ENCODE assay signal across 8 cellular contexts in the genomic region with DNA sequence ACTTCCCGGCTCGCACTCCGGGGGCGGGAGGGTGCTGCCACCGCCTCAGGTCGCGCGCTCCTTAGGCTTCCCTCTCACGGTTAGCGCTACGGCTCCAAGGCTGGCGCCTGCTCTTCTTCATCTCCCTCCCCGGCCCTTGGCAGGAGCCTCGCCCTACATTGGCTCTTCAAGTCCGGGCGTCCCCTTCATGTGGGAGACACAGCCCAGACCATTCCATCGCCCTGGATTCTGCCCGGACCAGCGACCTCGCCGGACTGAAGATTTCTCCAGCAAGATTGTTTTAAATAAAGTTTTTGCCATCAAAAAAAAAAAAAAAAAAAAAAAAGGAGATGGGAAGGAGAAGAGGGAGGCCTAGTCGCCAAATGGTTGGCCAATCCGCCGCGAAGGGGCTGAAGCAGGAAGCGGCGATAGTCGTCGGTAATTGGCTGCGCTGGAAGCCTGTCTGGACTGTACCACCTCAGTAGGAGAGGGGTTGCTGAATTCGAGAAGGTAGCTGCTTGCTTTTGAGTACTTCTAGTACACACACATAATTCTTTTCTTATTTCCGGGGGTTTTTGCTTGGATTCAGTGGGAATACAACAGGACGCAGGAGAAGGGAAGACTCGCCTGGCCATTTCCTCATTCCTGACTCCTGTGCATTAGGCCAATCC. TPM values are rescaled to one million over a fixed set of nuclear protein-coding genes. Genes with fewer than 3 reads are reported as not detected.
DNase-seq lines count a peak whose midpoint lies in the region; ATAC-seq, FAIRE-seq and TF ChIP-seq lines count a peak whose summit lies in the region.

No MANE protein-coding gene starts in this region.

- TF ChIP-seq CTCF in CD14-positive monocyte (IDR thresholded peaks at IDR 0.05) (no peak), HepG2 (CRISPR knock-in tag; IDR thresholded peaks at IDR 0.05) (no peak)

- CTCF ChIA-PET in HepG2 (lab: Yijun Ruan, JAX; ENCODE audit: low intra/inter-chr PET ratio, low total read pairs), result no interaction called here

- intact Hi-C loops in CD14-positive monocyte (cut with micrococcal nuclease) (loop anchor here (1.0 to 10.0 kb wide), 6 partner anchors 10 to 908 kb away; a partner anchor contains a TSS), HepG2 (cut with micrococcal nuclease; ENCODE audit: unreplicated experiment) (loop anchor here (1.0 to 10.0 kb wide), 3 partner anchors 45 to 225 kb away; a partner anchor contains a TSS)

- TF ChIP-seq RAD21 in HepG2 (CRISPR knock-in tag; IDR thresholded peaks at IDR 0.05), result peak; percentile 31

- in situ Hi-C loops in HepG2 (cut with HindIII; ENCODE audit: extremely low pct_ligation_motif_present, low pct_unique_long_range_greater_than_20kb), result loop anchor here (25.0 kb wide), 2 partner anchors 620 to 845 kb away; a partner anchor contains a TSS

- peak; percentile 76 for ATAC-seq in GM19395 (IDR thresholded peaks at IDR 0.05; ENCODE audit: unreplicated experiment)
- peak; percentile 39 for ATAC-seq in HG03558 (IDR thresholded peaks at IDR 0.05; ENCODE audit: extremely low read depth, unreplicated experiment)
- peak; percentile 77 for ATAC-seq in HepG2

- peak overlapping the region; percentile 70 to 88 (median 81) for H3K4me3 ChIP-seq in HepG2 (replicated peaks in 1 of 3; ENCODE audit: insufficient read depth in 1 of 3, low read depth in 2 of 3, low read length in 3 of 3)

- peak overlapping the region; percentile 98 for H3K27ac ChIP-seq in HepG2 (ENCODE audit: extremely low read length, insufficient read depth, low read length)

- TF ChIP-seq EP300 in HepG2 (IDR thresholded peaks at IDR 0.05; ENCODE audit: low read depth in 2 of 2, low read length in 2 of 2), result peak in 1 of 2 experiments; percentile 15; a peak in 1 of 4 replicates
- TF ChIP-seq EP300 in HepG2 (CRISPR knock-in tag; IDR thresholded peaks at IDR 0.05; ENCODE audit: borderline replicate concordance), result no peak

- peak in 1 of 2 experiments; percentile 55; a peak in 2 of 4 replicates for TF ChIP-seq POLR2A in HepG2 (IDR thresholded peaks at IDR 0.05; ENCODE audit: insufficient read depth in 1 of 2, low read depth in 2 of 2, low read length in 2 of 2)

- peaks cover 38% of the 10 kb centered on the region for H3K79me2 ChIP-seq in HepG2 (ENCODE audit: insufficient read depth, low read length)

- FAIRE-seq in HepG2 (lab: Jason Lieb, UNC), result peak; percentile 81

- H2AFZ ChIP-seq in HepG2 (ENCODE audit: low read length), result peak overlapping the region; percentile 99

- H4K20me1 ChIP-seq in HepG2 (ENCODE audit: insufficient read depth, low read length), result no peaks in the 10 kb centered on the region

- TSS peak; percentile 90 for BruUV-seq in HepG2 (replicated peaks; lab: Mats Ljungman, UMichigan)

- H3K27me3 ChIP-seq in HepG2 (ENCODE audit: control insufficient read depth in 1 of 2, insufficient read depth in 2 of 2, low read length in 2 of 2), result no peaks in the 10 kb centered on the region; a peak in 1 of 5 replicates

- peak; percentile 97 for DNase-seq in CD14-positive monocyte (ENCODE audit: low spot score)
- DNase-seq in NCI-H748 (lab: John Stamatoyannopoulos, UW; ENCODE audit: unreplicated experiment), result peak; percentile 98
- DNase-seq in activated CD4-positive, alpha-beta T cell treated with anti-CD3 and anti-CD28 coated beads, Interleukin-2, amount 50 U/mL, for 4 hours, result peak; percentile 87 to 92
- DNase-seq in dermis blood vessel endothelial cell, result peak; percentile 99
- peak; percentile 96 for DNase-seq in HepG2 (ENCODE audit: low spot score)
- peak; percentile 80 to 81 for DNase-seq in stimulated activated CD4-positive, alpha-beta T cell treated with anti-CD3 and anti-CD28 coated beads, Interleukin-2, amount 100 ng/mL, for 48 hours

- peak overlapping the region; percentile 98 for H3K9ac ChIP-seq in HepG2 (ENCODE audit: insufficient read depth, low read depth, low read length)

- POLR2A ChIA-PET in HepG2 (lab: Yijun Ruan, JAX), result interaction anchor here (0.7 to 1.8 kb wide), 5 partner anchors 10 to 329 kb away, joined by 3 to 7 read pairs (median 4); a partner anchor contains a TSS

- H3K9me3 ChIP-seq in HepG2 (ENCODE audit: low read length), result no peaks in the 10 kb centered on the region

- 2% methylated on average over 30 of the region's 34 CpGs for WGBS in HepG2 (ENCODE audit: low lambda C conversion rate)

- H3K9me3 Mint-ChIP-seq in CD14-positive monocyte, result peaks cover 0 to 2% (median 0%) of the 10 kb centered on the region in 7 donors

- H3K36me3 Mint-ChIP-seq in CD14-positive monocyte, result peaks cover 16 to 18% of the 10 kb centered on the region in 2 donors

- H3K27me3 Mint-ChIP-seq in CD14-positive monocyte (ENCODE audit: low read depth in 3 of 3), result no peaks in the 10 kb centered on the region

- peaks cover 35% of the 10 kb centered on the region for H3K4me1 ChIP-seq in HepG2 (ENCODE audit: insufficient read depth, low read length)

- peak overlapping the region; percentile 90 for H3K4me2 ChIP-seq in HepG2 (ENCODE audit: low read depth, low read length)

- H3K36me3 ChIP-seq in HepG2 (replicated peaks in 1 of 2; ENCODE audit: control insufficient read depth in 1 of 2, insufficient read depth in 2 of 2, low read length in 2 of 2), result peaks cover 3 to 8% of the 10 kb centered on the region in 2 experiments; a peak in 4 of 5 replicates

- peak overlapping the region; percentile 96 to 97 for H3K4me3 Mint-ChIP-seq in CD14-positive monocyte

- H3K4me1 Mint-ChIP-seq in CD14-positive monocyte, result peaks cover 28% of the 10 kb centered on the region

- peak overlapping the region; percentile 99 to 100 (median 100) for H3K27ac Mint-ChIP-seq in CD14-positive monocyte

RNA-seq across cellular contexts. Expression of a gene that starts 0.7 kb away (rescaled TPM):
- polyA plus RNA-seq in CD14-positive monocyte (10 to 100 TPM; 28.6 to 31.8 TPM), HepG2 (2011; rRNA removed) (34.0 and 42.4 TPM in 2 replicates)
- total RNA-seq in dermis blood vessel endothelial cell (34.0 and 55.9 TPM in 2 replicates), HepG2 (2016; rRNA removed; fragmentation: Illumina TruSeq; extraction: Trizol) (20.3 and 26.6 TPM in 2 replicates)
- 6.3 and 6.7 TPM in 2 replicates for total RNA-seq in HepG2 (2016; cell fraction: cytosol; rRNA removed; fragmentation: Illumina TruSeq; extraction: Trizol; ENCODE audit: low read depth)
- total RNA-seq in HepG2 (2016; cell fraction: insoluble cytoplasmic fraction; rRNA removed; fragmentation: Illumina TruSeq; extraction: Trizol), result 18.8 and 25.9 TPM in 2 replicates
- 19.1 and 20.9 TPM in 2 replicates for total RNA-seq in HepG2 (2016; cell fraction: membrane; rRNA removed; fragmentation: Illumina TruSeq; extraction: Trizol)
- total RNA-seq in HepG2 (2016; cell fraction: nucleus; rRNA removed; fragmentation: Illumina TruSeq; extraction: Trizol), result 28.7 and 30.0 TPM in 2 replicates
- polyA plus RNA-seq in HepG2 (2011; cell fraction: cytosol; rRNA removed), result 27.4 and 33.9 TPM in 2 replicates
- polyA plus RNA-seq in HepG2 (2011; cell fraction: nucleus; rRNA removed), result 28.1 and 30.8 TPM in 2 replicates
- polyA plus RNA-seq in HepG2 (2012), result 20.6 and 23.1 TPM in 2 replicates
- 3.1 and 3.8 TPM in 2 replicates for polyA plus RNA-seq in HepG2 (2016; cell fraction: cytosol; fragmentation: Illumina TruSeq; extraction: Trizol; ENCODE audit: low read depth)
- 19.0 and 21.5 TPM in 2 replicates for polyA plus RNA-seq in HepG2 (2016; cell fraction: insoluble cytoplasmic fraction; fragmentation: Illumina TruSeq; extraction: Trizol; ENCODE audit: low read depth)
- polyA plus RNA-seq in HepG2 (2016; cell fraction: membrane; fragmentation: Illumina TruSeq; extraction: Trizol; ENCODE audit: low read depth), result 11.4 and 13.6 TPM in 2 replicates
- 39.9 and 44.1 TPM in 2 replicates for polyA plus RNA-seq in HepG2 (2016; cell fraction: nucleus; fragmentation: Illumina TruSeq; extraction: Trizol; ENCODE audit: insufficient read depth, low read depth)
- polyA minus RNA-seq in HepG2 (2011; rRNA and poly(A)+ RNA removed; ENCODE audit: low replicate concordance), result 86.9 and 107 TPM in 2 replicates
- polyA minus RNA-seq in HepG2 (2011; cell fraction: cytosol; rRNA and poly(A)+ RNA removed), result 18.9 and 25.6 TPM in 2 replicates
- 30.5 and 36.2 TPM in 2 replicates for polyA minus RNA-seq in HepG2 (2011; cell fraction: nucleus; rRNA and poly(A)+ RNA removed)

RNA-seq across cellular contexts. Expression of a gene that starts 9.6 kb away (rescaled TPM):
- polyA plus RNA-seq in CD14-positive monocyte (10 to 100 TPM; 12.9 to 17.9 TPM), HepG2 (2011; rRNA removed) (13.3 and 14.6 TPM in 2 replicates)
- total RNA-seq in dermis blood vessel endothelial cell (24.6 and 26.5 TPM in 2 replicates), HepG2 (2016; rRNA removed; fragmentation: Illumina TruSeq; extraction: Trizol) (24.8 and 41.9 TPM in 2 replicates)
- 4.7 and 5.1 TPM in 2 replicates for total RNA-seq in HepG2 (2016; cell fraction: cytosol; rRNA removed; fragmentation: Illumina TruSeq; extraction: Trizol; ENCODE audit: low read depth)
- total RNA-seq in HepG2 (2016; cell fraction: insoluble cytoplasmic fraction; rRNA removed; fragmentation: Illumina TruSeq; extraction: Trizol), result 26.5 and 41.5 TPM in 2 replicates
- 8.1 and 10.5 TPM in 2 replicates for total RNA-seq in HepG2 (2016; cell fraction: membrane; rRNA removed; fragmentation: Illumina TruSeq; extraction: Trizol)
- total RNA-seq in HepG2 (2016; cell fraction: nucleus; rRNA removed; fragmentation: Illumina TruSeq; extraction: Trizol), result 11.3 and 13.5 TPM in 2 replicates
- 16.9 and 20.8 TPM in 2 replicates for polyA plus RNA-seq in HepG2 (2011; cell fraction: cytosol; rRNA removed)
- 10.1 and 10.3 TPM in 2 replicates for polyA plus RNA-seq in HepG2 (2011; cell fraction: nucleus; rRNA removed)
- 9.8 and 13.0 TPM in 2 replicates for polyA plus RNA-seq in HepG2 (2012)
- polyA plus RNA-seq in HepG2 (2016; cell fraction: cytosol; fragmentation: Illumina TruSeq; extraction: Trizol; ENCODE audit: low read depth), result 1.6 and 1.8 TPM in 2 replicates
- polyA plus RNA-seq in HepG2 (2016; cell fraction: insoluble cytoplasmic fraction; fragmentation: Illumina TruSeq; extraction: Trizol; ENCODE audit: low read depth), result 30.1 and 32.4 TPM in 2 replicates
- polyA plus RNA-seq in HepG2 (2016; cell fraction: membrane; fragmentation: Illumina TruSeq; extraction: Trizol; ENCODE audit: low read depth), result 3.0 and 3.8 TPM in 2 replicates
- polyA plus RNA-seq in HepG2 (2016; cell fraction: nucleus; fragmentation: Illumina TruSeq; extraction: Trizol; ENCODE audit: insufficient read depth, low read depth), result 14.5 and 16.1 TPM in 2 replicates
- 25.6 and 33.0 TPM in 2 replicates for polyA minus RNA-seq in HepG2 (2011; rRNA and poly(A)+ RNA removed; ENCODE audit: low replicate concordance)
- 7.0 and 7.7 TPM in 2 replicates for polyA minus RNA-seq in HepG2 (2011; cell fraction: cytosol; rRNA and poly(A)+ RNA removed)
- 4.4 and 5.3 TPM in 2 replicates for polyA minus RNA-seq in HepG2 (2011; cell fraction: nucleus; rRNA and poly(A)+ RNA removed)

RNA-seq across cellular contexts. Expression of a gene that starts 17.5 kb away (rescaled TPM):
- polyA plus RNA-seq in CD14-positive monocyte, result under 1 TPM in 1 of 2 donors, not detected in 1; 0.36 TPM
- total RNA-seq in dermis blood vessel endothelial cell, result 0.05 TPM in 1 of 2 replicates, not detected in the other
- total RNA-seq in HepG2 (2016; rRNA removed; fragmentation: Illumina TruSeq; extraction: Trizol), result not detected in 2 replicates
- total RNA-seq in HepG2 (2016; cell fraction: cytosol; rRNA removed; fragmentation: Illumina TruSeq; extraction: Trizol; ENCODE audit: low read depth), result not detected in 2 replicates
- total RNA-seq in HepG2 (2016; cell fraction: insoluble cytoplasmic fraction; rRNA removed; fragmentation: Illumina TruSeq; extraction: Trizol), result not detected in 2 replicates
- not detected in 2 replicates for total RNA-seq in HepG2 (2016; cell fraction: membrane; rRNA removed; fragmentation: Illumina TruSeq; extraction: Trizol)
- not detected in 2 replicates for total RNA-seq in HepG2 (2016; cell fraction: nucleus; rRNA removed; fragmentation: Illumina TruSeq; extraction: Trizol)
- 0.04 TPM in 1 of 2 replicates, not detected in the other for polyA plus RNA-seq in HepG2 (2011; rRNA removed)
- polyA plus RNA-seq in HepG2 (2011; cell fraction: cytosol; rRNA removed), result 0.05 TPM in 1 of 2 replicates, not detected in the other
- 0.10 TPM in 1 of 2 replicates, not detected in the other for polyA plus RNA-seq in HepG2 (2011; cell fraction: nucleus; rRNA removed)
- 0.17 and 0.20 TPM in 2 replicates for polyA plus RNA-seq in HepG2 (2012)
- not detected in 2 replicates for polyA plus RNA-seq in HepG2 (2016; cell fraction: cytosol; fragmentation: Illumina TruSeq; extraction: Trizol; ENCODE audit: low read depth)
- polyA plus RNA-seq in HepG2 (2016; cell fraction: insoluble cytoplasmic fraction; fragmentation: Illumina TruSeq; extraction: Trizol; ENCODE audit: low read depth), result not detected in 2 replicates
- not detected in 2 replicates for polyA plus RNA-seq in HepG2 (2016; cell fraction: membrane; fragmentation: Illumina TruSeq; extraction: Trizol; ENCODE audit: low read depth)
- not detected in 2 replicates for polyA plus RNA-seq in HepG2 (2016; cell fraction: nucleus; fragmentation: Illumina TruSeq; extraction: Trizol; ENCODE audit: insufficient read depth, low read depth)
- polyA minus RNA-seq in HepG2 (2011; rRNA and poly(A)+ RNA removed; ENCODE audit: low replicate concordance), result not detected in 2 replicates
- not detected in 2 replicates for polyA minus RNA-seq in HepG2 (2011; cell fraction: cytosol; rRNA and poly(A)+ RNA removed)
- not detected in 2 replicates for polyA minus RNA-seq in HepG2 (2011; cell fraction: nucleus; rRNA and poly(A)+ RNA removed)

RNA-seq across cellular contexts. Expression of a gene that starts 44.8 kb away (rescaled TPM):
- 10 to 100 TPM in 1 of 2 donors, 1 to 10 TPM in 1; 9.2 to 11.3 TPM for polyA plus RNA-seq in CD14-positive monocyte
- total RNA-seq in dermis blood vessel endothelial cell, result 13.1 and 17.6 TPM in 2 replicates
- 13.8 and 15.1 TPM in 2 replicates for total RNA-seq in HepG2 (2016; rRNA removed; fragmentation: Illumina TruSeq; extraction: Trizol)
- total RNA-seq in HepG2 (2016; cell fraction: cytosol; rRNA removed; fragmentation: Illumina TruSeq; extraction: Trizol; ENCODE audit: low read depth), result 5.6 and 6.3 TPM in 2 replicates
- 14.0 and 14.8 TPM in 2 replicates for total RNA-seq in HepG2 (2016; cell fraction: insoluble cytoplasmic fraction; rRNA removed; fragmentation: Illumina TruSeq; extraction: Trizol)
- 6.4 and 7.4 TPM in 2 replicates for total RNA-seq in HepG2 (2016; cell fraction: membrane; rRNA removed; fragmentation: Illumina TruSeq; extraction: Trizol)
- 7.7 and 8.9 TPM in 2 replicates for total RNA-seq in HepG2 (2016; cell fraction: nucleus; rRNA removed; fragmentation: Illumina TruSeq; extraction: Trizol)
- 12.8 and 12.9 TPM in 2 replicates for polyA plus RNA-seq in HepG2 (2011; rRNA removed)
- 14.5 and 23.8 TPM in 2 replicates for polyA plus RNA-seq in HepG2 (2011; cell fraction: cytosol; rRNA removed)
- polyA plus RNA-seq in HepG2 (2011; cell fraction: nucleus; rRNA removed), result 19.1 and 22.0 TPM in 2 replicates
- 6.5 and 9.5 TPM in 2 replicates for polyA plus RNA-seq in HepG2 (2012)
- polyA plus RNA-seq in HepG2 (2016; cell fraction: cytosol; fragmentation: Illumina TruSeq; extraction: Trizol; ENCODE audit: low read depth), result 5.3 and 6.8 TPM in 2 replicates
- 18.8 and 19.8 TPM in 2 replicates for polyA plus RNA-seq in HepG2 (2016; cell fraction: insoluble cytoplasmic fraction; fragmentation: Illumina TruSeq; extraction: Trizol; ENCODE audit: low read depth)
- 4.9 and 5.2 TPM in 2 replicates for polyA plus RNA-seq in HepG2 (2016; cell fraction: membrane; fragmentation: Illumina TruSeq; extraction: Trizol; ENCODE audit: low read depth)
- polyA plus RNA-seq in HepG2 (2016; cell fraction: nucleus; fragmentation: Illumina TruSeq; extraction: Trizol; ENCODE audit: insufficient read depth, low read depth), result 12.1 and 13.6 TPM in 2 replicates
- polyA minus RNA-seq in HepG2 (2011; rRNA and poly(A)+ RNA removed; ENCODE audit: low replicate concordance), result 6.8 and 11.8 TPM in 2 replicates
- 4.0 and 4.8 TPM in 2 replicates for polyA minus RNA-seq in HepG2 (2011; cell fraction: cytosol; rRNA and poly(A)+ RNA removed)
- 8.8 and 9.9 TPM in 2 replicates for polyA minus RNA-seq in HepG2 (2011; cell fraction: nucleus; rRNA and poly(A)+ RNA removed)

RNA-seq across cellular contexts. Expression of a gene that starts 45.2 kb away (rescaled TPM):
- polyA plus RNA-seq in CD14-positive monocyte, result 10 to 100 TPM; 52.9 to 71.6 TPM
- 44.8 and 71.9 TPM in 2 replicates for total RNA-seq in dermis blood vessel endothelial cell
- 67.0 and 129 TPM in 2 replicates for total RNA-seq in HepG2 (2016; rRNA removed; fragmentation: Illumina TruSeq; extraction: Trizol)
- 23.9 and 24.2 TPM in 2 replicates for total RNA-seq in HepG2 (2016; cell fraction: cytosol; rRNA removed; fragmentation: Illumina TruSeq; extraction: Trizol; ENCODE audit: low read depth)
- total RNA-seq in HepG2 (2016; cell fraction: insoluble cytoplasmic fraction; rRNA removed; fragmentation: Illumina TruSeq; extraction: Trizol), result 67.3 and 132 TPM in 2 replicates
- total RNA-seq in HepG2 (2016; cell fraction: membrane; rRNA removed; fragmentation: Illumina TruSeq; extraction: Trizol), result 43.6 and 47.0 TPM in 2 replicates
- 118 and 129 TPM in 2 replicates for total RNA-seq in HepG2 (2016; cell fraction: nucleus; rRNA removed; fragmentation: Illumina TruSeq; extraction: Trizol)
- 73.9 and 84.5 TPM in 2 replicates for polyA plus RNA-seq in HepG2 (2011; rRNA removed)
- polyA plus RNA-seq in HepG2 (2011; cell fraction: cytosol; rRNA removed), result 64.6 and 74.4 TPM in 2 replicates
- polyA plus RNA-seq in HepG2 (2011; cell fraction: nucleus; rRNA removed), result 58.5 and 61.3 TPM in 2 replicates
- 69.3 and 76.8 TPM in 2 replicates for polyA plus RNA-seq in HepG2 (2012)
- 20.9 and 22.1 TPM in 2 replicates for polyA plus RNA-seq in HepG2 (2016; cell fraction: cytosol; fragmentation: Illumina TruSeq; extraction: Trizol; ENCODE audit: low read depth)
- 69.9 and 74.8 TPM in 2 replicates for polyA plus RNA-seq in HepG2 (2016; cell fraction: insoluble cytoplasmic fraction; fragmentation: Illumina TruSeq; extraction: Trizol; ENCODE audit: low read depth)
- 34.0 and 35.7 TPM in 2 replicates for polyA plus RNA-seq in HepG2 (2016; cell fraction: membrane; fragmentation: Illumina TruSeq; extraction: Trizol; ENCODE audit: low read depth)
- 188 and 197 TPM in 2 replicates for polyA plus RNA-seq in HepG2 (2016; cell fraction: nucleus; fragmentation: Illumina TruSeq; extraction: Trizol; ENCODE audit: insufficient read depth, low read depth)
- 143 and 304 TPM in 2 replicates for polyA minus RNA-seq in HepG2 (2011; rRNA and poly(A)+ RNA removed; ENCODE audit: low replicate concordance)
- 56.1 and 60.1 TPM in 2 replicates for polyA minus RNA-seq in HepG2 (2011; cell fraction: cytosol; rRNA and poly(A)+ RNA removed)
- 57.4 and 73.6 TPM in 2 replicates for polyA minus RNA-seq in HepG2 (2011; cell fraction: nucleus; rRNA and poly(A)+ RNA removed)

Comparison
In these comparisons a context has a peak if more than half of its experiments do, and no peak if none do; other contexts are left out.
1. Peak in every context shown above with its lines: DNase-seq, ATAC-seq, H3K4me3 ChIP-seq and H3K27ac ChIP-seq.